In genomic region chr2:11186145-11186544, GRCh38 we compare ENCODE assay signal across 24 cellular contexts. TPM values are rescaled to one million over a fixed set of nuclear protein-coding genes. Genes with fewer than 3 reads are reported as not detected.
DNase-seq lines count a peak whose midpoint lies in the region; ATAC-seq and TF ChIP-seq lines count a peak whose summit lies in the region.
"Had no signal": no experiment of that assay in that cellular context is flagged by ENCODE, and none has a peak within 500 bp of the region (broad histone marks: within the 10 kb centered on the region; RNA-seq: fewer than 3 reads in every experiment).

No MANE protein-coding gene starts in this region.

- H3K9me3 Mint-ChIP-seq in HFFc6 (no peaks in the 10 kb centered on the region), endothelial cell (ENCODE audit: unreplicated experiment) (no peaks in the 10 kb centered on the region)
- no peaks in the 10 kb centered on the region for H3K9me3 Mint-ChIP-seq in activated CD8-positive, alpha-beta T cell treated with anti-CD3 and anti-CD28 coated beads, Interleukin-2, amount 10 ng/mL, durations not matched to agents 7 days and 5 days (ENCODE audit: insufficient read depth)
- H3K9me3 Mint-ChIP-seq: CD4-positive, alpha-beta T cell; GM23338; H9 had no signal

- ATAC-seq in activated CD8-positive, alpha-beta T cell treated with anti-CD3 and anti-CD28 coated beads, Interleukin-2, amount 10 ng/mL, durations not matched to agents 7 days and 5 days = no peak
- ATAC-seq: GM23338, HCT116 had no signal

- H3K27me3 Mint-ChIP-seq in HFFc6 (ENCODE audit: insufficient read depth) (no peaks in the 10 kb centered on the region), endothelial cell (ENCODE audit: unreplicated experiment) (peaks cover 2% of the 10 kb centered on the region)
- no peaks in the 10 kb centered on the region for H3K27me3 Mint-ChIP-seq in activated CD8-positive, alpha-beta T cell treated with anti-CD3 and anti-CD28 coated beads, Interleukin-2, amount 10 ng/mL, durations not matched to agents 7 days and 5 days (ENCODE audit: low read depth)
- H3K27me3 Mint-ChIP-seq: CD4-positive, alpha-beta T cell had no signal

- WGBS in smooth muscle cell (ENCODE audit: low lambda C conversion rate) = 95% methylated on average over 6 of the region's 6 CpGs

- H4K20me1 ChIP-seq in smooth muscle cell (ENCODE audit: low read depth) = no peaks in the 10 kb centered on the region
- H4K20me1 ChIP-seq: BLaER1 treated with 17β-estradiol and CSF1 and Interleukin-3, amounts not matched to agents 10 nM and 100 nM had no signal

- no peak overlapping the region for H3K4me3 ChIP-seq in cardiac muscle cell
- no peak overlapping the region for H3K4me3 ChIP-seq in right atrium auricular region
- no peak overlapping the region for H3K4me3 ChIP-seq in smooth muscle cell
- H3K4me3 ChIP-seq: A549; BLaER1 treated with 17β-estradiol and CSF1 and Interleukin-3, amounts not matched to agents 10 nM and 100 nM; GM23338 had no signal

- H3K36me3 Mint-ChIP-seq in HFFc6 (ENCODE audit: low read depth) (peaks cover 29% of the 10 kb centered on the region), endothelial cell (ENCODE audit: low read depth, unreplicated experiment) (peaks cover 12% of the 10 kb centered on the region)
- peaks cover 8% of the 10 kb centered on the region for H3K36me3 Mint-ChIP-seq in activated CD8-positive, alpha-beta T cell treated with anti-CD3 and anti-CD28 coated beads, Interleukin-2, amount 10 ng/mL, durations not matched to agents 7 days and 5 days (ENCODE audit: low read depth)

- peaks cover 39% of the 10 kb centered on the region for H3K36me3 ChIP-seq in cardiac muscle cell
- peaks cover 55% of the 10 kb centered on the region for H3K36me3 ChIP-seq in right atrium auricular region
- H3K36me3 ChIP-seq in smooth muscle cell (ENCODE audit: low read depth) = peaks cover 11% of the 10 kb centered on the region

- H3K27ac ChIP-seq in cardiac muscle cell (peak overlapping the region; percentile 23), right atrium auricular region (no peak overlapping the region), smooth muscle cell (ENCODE audit: low read depth) (peak overlapping the region; percentile 79)
- H3K27ac ChIP-seq: A549; BLaER1 treated with 17β-estradiol and CSF1 and Interleukin-3, amounts not matched to agents 10 nM and 100 nM had no signal

- no peaks in the 10 kb centered on the region for H3K79me2 ChIP-seq in smooth muscle cell (ENCODE audit: low read depth)

- no peak overlapping the region for H2AFZ ChIP-seq in smooth muscle cell (ENCODE audit: low read depth)
- H2AFZ ChIP-seq: GM23338 had no signal

- no peak overlapping the region; the same call in 1 of the 2 replicates for H3K4me3 Mint-ChIP-seq in HFFc6
- H3K4me3 Mint-ChIP-seq in activated CD8-positive, alpha-beta T cell treated with anti-CD3 and anti-CD28 coated beads, Interleukin-2, amount 10 ng/mL, durations not matched to agents 7 days and 5 days = no peak overlapping the region
- no peak overlapping the region for H3K4me3 Mint-ChIP-seq in endothelial cell (ENCODE audit: unreplicated experiment)
- H3K4me3 Mint-ChIP-seq: CD14-positive monocyte; CD4-positive, alpha-beta T cell; GM23338; H9 had no signal

- CTCF ChIA-PET in activated CD8-positive, alpha-beta T cell treated with anti-CD3 and anti-CD28 coated beads, Interleukin-2, amount 10 ng/mL, durations not matched to agents 7 days and 5 days (lab: Charles Lee) = no interaction called here

- no peak overlapping the region for H3K9ac ChIP-seq in smooth muscle cell (ENCODE audit: low read depth)
- H3K9ac ChIP-seq: BLaER1 treated with 17β-estradiol and CSF1 and Interleukin-3, amounts not matched to agents 10 nM and 100 nM had no signal

- no peaks in the 10 kb centered on the region for H3F3A ChIP-seq in smooth muscle cell (ENCODE audit: low read depth)

- TF ChIP-seq CTCF in cardiac muscle cell (IDR thresholded peaks at IDR 0.05; ENCODE audit: low read depth, low read length) = no peak
- TF ChIP-seq CTCF in right atrium auricular region (IDR thresholded peaks at IDR 0.05) = no peak
- TF ChIP-seq CTCF in HFFc6 (IDR thresholded peaks at IDR 0.05) = no peak
- TF ChIP-seq CTCF in smooth muscle cell (IDR thresholded peaks at IDR 0.05; ENCODE audit: borderline replicate concordance, insufficient read depth, poor library complexity, severe bottlenecking) = no peak
- no peak for TF ChIP-seq CTCF in endothelial cell (IDR thresholded peaks at IDR 0.05; ENCODE audit: unreplicated experiment)

- POLR2A ChIA-PET in activated CD8-positive, alpha-beta T cell treated with anti-CD3 and anti-CD28 coated beads, Interleukin-2, amount 10 ng/mL, durations not matched to agents 7 days and 5 days (lab: Charles Lee) = no interaction called here

- no peaks in the 10 kb centered on the region for H3K9me3 ChIP-seq in cardiac muscle cell (ENCODE audit: low read depth)
- H3K9me3 ChIP-seq in right atrium auricular region = no peaks in the 10 kb centered on the region
- H3K9me3 ChIP-seq in smooth muscle cell (replicated peaks; ENCODE audit: low read depth) = no peaks in the 10 kb centered on the region
- H3K9me3 ChIP-seq: A549; BE2C; BLaER1 treated with 17β-estradiol and CSF1 and Interleukin-3, amounts not matched to agents 10 nM and 100 nM had no signal

- DNase-seq in cardiac muscle cell (ENCODE audit: low read depth in 1 of 2, low spot score in 1 of 2) (no peak), right atrium auricular region (ENCODE audit: low spot score) (no peak), HFFc6 (no peak), left kidney (ENCODE audit: low read depth, low spot score) (peak; percentile 7), smooth muscle cell (lab: John Stamatoyannopoulos, UW; ENCODE audit: unreplicated experiment) (no peak), SHP77 (lab: John Stamatoyannopoulos, UW) (no peak), endothelial cell (ENCODE audit: low spot score) (no peak)
- DNase-seq in activated CD8-positive, alpha-beta T cell treated with anti-CD3 and anti-CD28 coated beads, Interleukin-2, amount 10 ng/mL, durations not matched to agents 7 days and 5 days = no peak
- DNase-seq: 8988T; ACHN; AML-193; BE2C; Calu3; CD4-positive, alpha-beta T cell; COR-L47; DMS53; DMS79 treated with DMSO at 0.1 percent for 48 hours; GF-D8; H9 had no signal

- H3K4me1 Mint-ChIP-seq in HFFc6 (ENCODE audit: low read depth) (peaks cover 16% of the 10 kb centered on the region), endothelial cell (ENCODE audit: unreplicated experiment) (no peaks in the 10 kb centered on the region)
- no peaks in the 10 kb centered on the region for H3K4me1 Mint-ChIP-seq in activated CD8-positive, alpha-beta T cell treated with anti-CD3 and anti-CD28 coated beads, Interleukin-2, amount 10 ng/mL, durations not matched to agents 7 days and 5 days (ENCODE audit: low read depth)
- H3K4me1 Mint-ChIP-seq: GM23338, H9 had no signal

- H3K27ac Mint-ChIP-seq in HFFc6 = 0 out of 2 replicates have a peak overlapping the region, but pooled peaks have one; percentile 29
- H3K27ac Mint-ChIP-seq in activated CD8-positive, alpha-beta T cell treated with anti-CD3 and anti-CD28 coated beads, Interleukin-2, amount 10 ng/mL, durations not matched to agents 7 days and 5 days = no peak overlapping the region
- no peak overlapping the region for H3K27ac Mint-ChIP-seq in endothelial cell (ENCODE audit: unreplicated experiment)
- H3K27ac Mint-ChIP-seq: CD4-positive, alpha-beta T cell; GM23338 had no signal

- no peak overlapping the region for H3K4me2 ChIP-seq in smooth muscle cell
- H3K4me2 ChIP-seq: A549, GM23338 had no signal

- H3K27me3 ChIP-seq in cardiac muscle cell = no peaks in the 10 kb centered on the region
- no peaks in the 10 kb centered on the region for H3K27me3 ChIP-seq in right atrium auricular region
- H3K27me3 ChIP-seq in smooth muscle cell (ENCODE audit: low read depth) = no peaks in the 10 kb centered on the region
- H3K27me3 ChIP-seq: BE2C; BLaER1 treated with 17β-estradiol and CSF1 and Interleukin-3, amounts not matched to agents 10 nM and 100 nM had no signal

- H3K4me1 ChIP-seq in cardiac muscle cell (ENCODE audit: low read depth) (no peaks in the 10 kb centered on the region), right atrium auricular region (no peaks in the 10 kb centered on the region), smooth muscle cell (ENCODE audit: low read depth) (no peaks in the 10 kb centered on the region)

RNA-seq across cellular contexts. Expression of gene SLC66A3, which starts 30.9 kb away (rescaled TPM):
- total RNA-seq in cardiac muscle cell = 14.9 and 16.7 TPM in 2 replicates
- 7.1 and 15.5 TPM in 2 replicates for polyA plus RNA-seq in cardiac muscle cell
- 10 to 100 TPM; 18.7 to 19.2 TPM for total RNA-seq in right atrium auricular region
- total RNA-seq in HFFc6 (2021; fragmentation: NEBNext Ultra II Directional; extraction: Animal tissue kit (Norgen Biotek cat#: 25700)) = 10 to 100 TPM; 11.4 to 17.4 (median 13.0) TPM
- total RNA-seq in smooth muscle cell = 37.2 and 41.0 TPM in 2 replicates
- polyA plus RNA-seq in smooth muscle cell = 27.4 and 33.5 TPM in 2 replicates
- 10 to 100 TPM; 14.3 to 16.9 TPM for total RNA-seq in activated CD8-positive, alpha-beta T cell treated with anti-CD3 and anti-CD28 coated beads, Interleukin-2, amount 10 ng/mL, durations not matched to agents 7 days and 5 days
- 12.1 TPM for total RNA-seq in endothelial cell (ENCODE audit: unreplicated experiment)

Comparison
In these comparisons a context has a peak if more than half of its experiments do, and no peak if none do; other contexts are left out.
1. H3K27ac ChIP-seq: peak in cardiac muscle cell (single experiment) and smooth muscle cell (single experiment); none in right atrium auricular region (0 of 2).